Comparison of ENCODE assay signal across 30 cellular contexts in genomic region chr6:7770601-7771000, GRCh38. TPM values are rescaled to one million over a fixed set of nuclear protein-coding genes. Genes with fewer than 3 reads are reported as not detected.
"Had no signal": no experiment of that assay in that cellular context is flagged by ENCODE, and none has a peak within 500 bp of the region (broad histone marks: within the 10 kb centered on the region; RNA-seq: fewer than 3 reads in every experiment).

No MANE protein-coding gene starts in this region.

- H3K36me3 ChIP-seq: cardiac muscle cell, colonic mucosa, gastrocnemius medialis, pancreas, suprapubic skin, tibial artery, upper lobe of right lung had no signal

- H3K9me3 ChIP-seq: colonic mucosa, gastrocnemius medialis, pancreas, psoas muscle, suprapubic skin, tibial artery, upper lobe of right lung had no signal

- H3K27me3 ChIP-seq: cardiac muscle cell, colonic mucosa, gastrocnemius medialis, pancreas, tibial artery, upper lobe of right lung had no signal

- ATAC-seq: activated CD4-positive, CD25-positive, alpha-beta regulatory T cell treated with anti-CD3 and anti-CD28 coated beads, Interleukin-2, amount 50 U/mL, for 24 hours; activated naive CD4-positive, alpha-beta T cell treated with anti-CD3 and anti-CD28 coated beads, Interleukin-2, amount 50 U/mL, for 72 hours; gastrocnemius medialis; naive thymus-derived CD4-positive, alpha-beta T cell; pancreas; psoas muscle; upper lobe of right lung had no signal

- H3K27ac ChIP-seq: cardiac muscle cell, colonic mucosa, gastrocnemius medialis, pancreas, psoas muscle, suprapubic skin, tibial artery, upper lobe of right lung, VCaP had no signal

- H3K4me3 ChIP-seq: cardiac muscle cell, colonic mucosa, gastrocnemius medialis, pancreas, psoas muscle, suprapubic skin, tibial artery, upper lobe of right lung had no signal

- H3K36me3 Mint-ChIP-seq: activated naive CD4-positive, alpha-beta T cell treated with anti-CD3 and anti-CD28 coated beads, Interleukin-2, amount 50 U/mL, for 72 hours; brain; memory B cell; naive thymus-derived CD4-positive, alpha-beta T cell had no signal

- H3K27ac Mint-ChIP-seq: activated CD4-positive, alpha-beta memory T cell treated with anti-CD3 and anti-CD28 coated beads, Interleukin-2, amount 10 ng/mL, durations not matched to agents 7 days and 5 days; activated CD4-positive, alpha-beta T cell treated with anti-CD3 and anti-CD28 coated beads, Interleukin-2, amount 10 ng/mL, durations not matched to agents 24 days and 14 days; activated naive CD4-positive, alpha-beta T cell treated with anti-CD3 and anti-CD28 coated beads, Interleukin-2, amount 50 U/mL, for 72 hours; activated T-cell treated with anti-CD3 and anti-CD28 coated beads, Interleukin-2, amount 50 U/mL, for 24 hours; brain; memory B cell; naive thymus-derived CD4-positive, alpha-beta T cell had no signal

- H3K4me1 ChIP-seq: colonic mucosa, gastrocnemius medialis, pancreas, psoas muscle, suprapubic skin, tibial artery, upper lobe of right lung had no signal

- H3K4me1 Mint-ChIP-seq: activated CD4-positive, alpha-beta memory T cell treated with anti-CD3 and anti-CD28 coated beads, Interleukin-2, amount 10 ng/mL, durations not matched to agents 7 days and 5 days; activated CD4-positive, alpha-beta T cell treated with anti-CD3 and anti-CD28 coated beads, Interleukin-2, amount 10 ng/mL, durations not matched to agents 24 days and 14 days; memory B cell; naive thymus-derived CD4-positive, alpha-beta T cell had no signal

- H3K27me3 Mint-ChIP-seq: brain had no signal

- H3K9me3 Mint-ChIP-seq: activated CD4-positive, alpha-beta memory T cell treated with anti-CD3 and anti-CD28 coated beads, Interleukin-2, amount 10 ng/mL, durations not matched to agents 7 days and 5 days; activated CD4-positive, alpha-beta T cell treated with anti-CD3 and anti-CD28 coated beads, Interleukin-2, amount 10 ng/mL, durations not matched to agents 24 days and 14 days; activated naive CD4-positive, alpha-beta T cell treated with anti-CD3 and anti-CD28 coated beads, Interleukin-2, amount 50 U/mL, for 72 hours; activated T-cell treated with anti-CD3 and anti-CD28 coated beads, Interleukin-2, amount 50 U/mL, for 24 hours; memory B cell had no signal

- H3K4me3 Mint-ChIP-seq: activated CD4-positive, alpha-beta memory T cell treated with anti-CD3 and anti-CD28 coated beads, Interleukin-2, amount 10 ng/mL, durations not matched to agents 7 days and 5 days; activated CD4-positive, alpha-beta T cell treated with anti-CD3 and anti-CD28 coated beads, Interleukin-2, amount 10 ng/mL, durations not matched to agents 24 days and 14 days; activated T-cell treated with anti-CD3 and anti-CD28 coated beads, Interleukin-2, amount 50 U/mL, for 24 hours; brain; memory B cell; naive thymus-derived CD4-positive, alpha-beta T cell had no signal

- DNase-seq: activated CD4-positive, alpha-beta memory T cell treated with anti-CD3 and anti-CD28 coated beads, Interleukin-2, amount 10 ng/mL, durations not matched to agents 7 days and 5 days; activated CD4-positive, alpha-beta T cell treated with anti-CD3 and anti-CD28 coated beads, Interleukin-2, amount 10 ng/mL, durations not matched to agents 24 days and 14 days; activated CD8-positive, alpha-beta memory T cell treated with anti-CD3 and anti-CD28 coated beads, Interleukin-2, amount 50 U/mL, for 48 hours; activated gamma-delta T cell treated with Interleukin-2 at 50 U/mL for 16 hours; activated T-cell treated with anti-CD3 and anti-CD28 coated beads, Interleukin-2, amount 50 U/mL, for 24 hours; anterior cingulate cortex; cerebellar nuclear complex; colonic mucosa; effector CD8-positive, alpha-beta T cell; gastrocnemius medialis; glutamatergic neuron; midbrain; naive thymus-derived CD4-positive, alpha-beta T cell; pancreas; psoas muscle; stimulated activated CD4-positive, alpha-beta T cell treated with anti-CD3 and anti-CD28 coated beads, Interleukin-15, amount 100 ng/mL, for 24 hours; stimulated activated CD4-positive, alpha-beta T cell treated with anti-CD3 and anti-CD28 coated beads, Interleukin-2, amount 100 ng/mL, for 24 hours; stimulated activated naive CD4-positive, alpha-beta T cell; T-helper 1 cell; tibial artery; upper lobe of right lung had no signal

- FAIRE-seq: endometrium, pancreas, TTC549 had no signal

RNA-seq across cellular contexts. Expression of gene BMP6, which starts 44.7 kb away (rescaled TPM):
- total RNA-seq: activated CD4-positive, alpha-beta memory T cell treated with anti-CD3 and anti-CD28 coated beads, Interleukin-2, amount 10 ng/mL, durations not matched to agents 7 days and 5 days; activated naive CD4-positive, alpha-beta T cell treated with anti-CD3 and anti-CD28 coated beads, Interleukin-2, amount 50 U/mL, for 72 hours had no signal
- polyA plus RNA-seq: cardiac muscle cell had no signal
